Comparison of ENCODE assay signal across 15 cellular contexts in genomic region chr3:187002915-187003314, GRCh38.
DNase-seq lines count a peak whose midpoint lies in the region; ATAC-seq and FAIRE-seq lines count a peak whose summit lies in the region.
"Had no signal": no experiment of that assay in that cellular context is flagged by ENCODE, and none has a peak within 500 bp of the region (broad histone marks: within the 10 kb centered on the region; RNA-seq: fewer than 3 reads in every experiment).

No MANE protein-coding gene starts in this region.

- H3K9me3 ChIP-seq in T-helper 17 cell (ENCODE audit: control insufficient read depth, low read length, poor library complexity, severe bottlenecking): no peaks in the 10 kb centered on the region
- no peaks in the 10 kb centered on the region for H3K9me3 ChIP-seq in naive thymus-derived CD4-positive, alpha-beta T cell (ENCODE audit: control insufficient read depth in 2 of 3, low read length in 3 of 3)
- H3K9me3 ChIP-seq: SJSA1 had no signal

- peaks cover 5% of the 10 kb centered on the region for H3K36me3 Mint-ChIP-seq in T-helper 17 cell (ENCODE audit: low read depth)
- H3K36me3 Mint-ChIP-seq in naive thymus-derived CD4-positive, alpha-beta T cell: peaks cover 14 to 66% (median 51%) of the 10 kb centered on the region in 5 donors

- CTCF ChIA-PET in naive thymus-derived CD4-positive, alpha-beta T cell (lab: Charles Lee): no interaction called here

- intact Hi-C loops in naive thymus-derived CD4-positive, alpha-beta T cell (cut with micrococcal nuclease): loop anchor here (5.0 to 10.0 kb wide), 2 partner anchors 51 to 62 kb away; no protein-coding TSS in a partner anchor

- DNase-seq in ELF-1 (ENCODE audit: low read depth, low spot score) (peak; percentile 36), GM19239 (ENCODE audit: insufficient read length, low spot score) (no peak), T-helper 17 cell (no peak), putamen (ENCODE audit: low spot score) (no peak)
- no peak for DNase-seq in naive thymus-derived CD4-positive, alpha-beta T cell
- DNase-seq: NCI-H1436 treated with DMSO at 0.1 percent for 48 hours, NCI-H2081 treated with DMSO at 0.1 percent for 48 hours, NCI-H2227 treated with DMSO at 0.1 percent for 48 hours, NCI-H524 treated with DMSO at 0.1 percent for 48 hours, PC-3 had no signal

- ATAC-seq in T-helper 17 cell (no peak), GM19351 (IDR thresholded peaks at IDR 0.05; ENCODE audit: unreplicated experiment) (no peak), GM18909 (IDR thresholded peaks at IDR 0.05; ENCODE audit: poor library complexity, unreplicated experiment) (no peak)
- ATAC-seq in naive thymus-derived CD4-positive, alpha-beta T cell: no peak
- ATAC-seq: HCT116, PC-3 had no signal

- H3K9me3 Mint-ChIP-seq in naive thymus-derived CD4-positive, alpha-beta T cell: peaks cover 0 to 24% (median 6%) of the 10 kb centered on the region in 11 donors

- no peaks in the 10 kb centered on the region for H3K27me3 Mint-ChIP-seq in T-helper 17 cell
- H3K27me3 Mint-ChIP-seq in naive thymus-derived CD4-positive, alpha-beta T cell: no peaks in the 10 kb centered on the region

- peak; percentile 47 for FAIRE-seq in GM19239 (lab: Jason Lieb, UNC)

- H3K4me3 ChIP-seq in naive thymus-derived CD4-positive, alpha-beta T cell (ENCODE audit: low read length): no peak overlapping the region
- H3K4me3 ChIP-seq: BLaER1, SJSA1 had no signal

- peaks cover 0 to 6% (median 0%) of the 10 kb centered on the region in 3 experiments for H3K36me3 ChIP-seq in naive thymus-derived CD4-positive, alpha-beta T cell (ENCODE audit: control insufficient read depth in 2 of 3, insufficient read depth in 3 of 3, low read length in 3 of 3)
- H3K36me3 ChIP-seq: SJSA1 had no signal

- peaks cover 48% of the 10 kb centered on the region for H3K4me1 Mint-ChIP-seq in T-helper 17 cell
- H3K4me1 Mint-ChIP-seq in naive thymus-derived CD4-positive, alpha-beta T cell: peaks cover 49 to 81% (median 68%) of the 10 kb centered on the region in 7 donors

- POLR2A ChIA-PET in naive thymus-derived CD4-positive, alpha-beta T cell (lab: Charles Lee): interaction anchor here (1.1 kb wide), 1 partner anchor 11 kb away, joined by 3 read pairs; no protein-coding TSS in a partner anchor

- no peaks in the 10 kb centered on the region for H3K27me3 ChIP-seq in naive thymus-derived CD4-positive, alpha-beta T cell (ENCODE audit: control insufficient read depth in 2 of 2, insufficient read depth in 2 of 2, low read length in 2 of 2)
- H3K27me3 ChIP-seq: BLaER1, SJSA1 had no signal

- no peak overlapping the region for H3K4me3 Mint-ChIP-seq in T-helper 17 cell
- H3K4me3 Mint-ChIP-seq in naive thymus-derived CD4-positive, alpha-beta T cell: no peak overlapping the region

- H3K27ac ChIP-seq in naive thymus-derived CD4-positive, alpha-beta T cell (ENCODE audit: low read depth, low read length): no peak overlapping the region
- H3K27ac ChIP-seq: BLaER1, SJSA1 had no signal

- H3K27ac Mint-ChIP-seq in T-helper 17 cell: peak overlapping the region; percentile 54
- H3K27ac Mint-ChIP-seq in naive thymus-derived CD4-positive, alpha-beta T cell: peak overlapping the region in 6 of 9 donors; percentile 51 to 71 (median 64)

- H3K4me1 ChIP-seq in naive thymus-derived CD4-positive, alpha-beta T cell (ENCODE audit: control insufficient read depth in 2 of 2, insufficient read depth in 2 of 2, low read length in 2 of 2): peaks cover 27 to 36% of the 10 kb centered on the region in 2 donors
